24 cellular contexts compared by ENCODE assay signal in the genomic region with DNA sequence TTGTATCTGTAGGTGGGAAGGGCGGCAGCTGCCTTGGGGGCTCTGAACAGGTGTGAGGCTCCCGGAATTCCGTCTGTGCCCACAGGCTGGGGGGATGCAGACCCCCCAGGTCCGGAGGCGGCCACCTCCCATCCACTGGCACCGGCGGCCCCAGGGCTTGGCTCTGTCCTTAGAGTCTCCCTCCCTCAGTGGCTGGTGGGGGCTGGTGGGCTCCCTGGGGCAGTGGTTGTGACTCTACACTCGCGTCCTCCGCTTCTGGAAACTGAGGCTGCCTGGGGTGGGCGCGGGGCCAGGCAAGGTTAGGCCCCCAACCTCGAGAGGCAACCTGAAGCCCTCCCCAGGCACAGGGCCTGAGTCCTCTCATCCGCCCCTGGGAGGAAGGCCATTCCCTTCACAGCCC.
"Had no signal": no experiment of that assay in that cellular context is flagged by ENCODE, and none has a peak within 500 bp of the region (broad histone marks: within the 10 kb centered on the region; RNA-seq: fewer than 3 reads in every experiment).

No MANE protein-coding gene starts in this region.

- H3K27me3 Mint-ChIP-seq: dendritic cell treated with granulocyte-macrophage colony-stimulating factor and Interleukin-4, amounts not matched to agents 40 ng/mL and 50 ng/mL, for 4 days had no signal

- DNase-seq: colonic mucosa; cortex of kidney; dermis blood vessel endothelial cell; dorsolateral prefrontal cortex; effector CD4-positive, alpha-beta T cell; effector CD8-positive, alpha-beta T cell; effector memory CD4-positive, alpha-beta T cell; effector memory CD8-positive, alpha-beta T cell; endodermal cell; erythroblast; esophagus squamous epithelium; foreskin fibroblast; foreskin keratinocyte; foreskin melanocyte; gastrocnemius medialis; glutamatergic neuron; head of caudate nucleus; heart left ventricle had no signal

- H3K27ac Mint-ChIP-seq: dendritic cell treated with granulocyte-macrophage colony-stimulating factor and Interleukin-4, amounts not matched to agents 40 ng/mL and 50 ng/mL, for 4 days; effector memory CD8-positive, alpha-beta T cell; endodermal cell had no signal

- ATAC-seq: effector memory CD8-positive, alpha-beta T cell; esophagus mucosa; foreskin keratinocyte; gastrocnemius medialis; gastroesophageal sphincter; heart left ventricle had no signal

- H3K36me3 ChIP-seq: colonic mucosa, esophagus muscularis mucosa, esophagus squamous epithelium, gastrocnemius medialis, gastroesophageal sphincter, heart left ventricle had no signal

- H3K4me3 Mint-ChIP-seq: dendritic cell treated with granulocyte-macrophage colony-stimulating factor and Interleukin-4, amounts not matched to agents 40 ng/mL and 50 ng/mL, for 4 days; effector memory CD8-positive, alpha-beta T cell; endodermal cell had no signal

- H3K27me3 ChIP-seq: colonic mucosa, dorsolateral prefrontal cortex, foreskin keratinocyte, gastrocnemius medialis had no signal

- H3K4me3 ChIP-seq: colonic mucosa, coronary artery, dorsolateral prefrontal cortex, esophagus muscularis mucosa, esophagus squamous epithelium, gastrocnemius medialis, gastroesophageal sphincter, heart left ventricle had no signal

- H3K9me3 ChIP-seq: colonic mucosa, esophagus muscularis mucosa, esophagus squamous epithelium, gastrocnemius medialis, gastroesophageal sphincter, heart left ventricle had no signal

- H3K9me3 Mint-ChIP-seq: dendritic cell treated with granulocyte-macrophage colony-stimulating factor and Interleukin-4, amounts not matched to agents 40 ng/mL and 50 ng/mL, for 4 days; effector memory CD8-positive, alpha-beta T cell; endodermal cell had no signal

- H3K27ac ChIP-seq: colonic mucosa, coronary artery, epithelial cell of prostate, esophagus muscularis mucosa, esophagus squamous epithelium, foreskin keratinocyte, gastrocnemius medialis, gastroesophageal sphincter, heart left ventricle had no signal

- H3K4me1 ChIP-seq: colonic mucosa, esophagus muscularis mucosa, esophagus squamous epithelium, foreskin keratinocyte, gastrocnemius medialis, gastroesophageal sphincter, heart left ventricle had no signal

- H3K4me1 Mint-ChIP-seq: endodermal cell had no signal
